In genomic region chr16:14307059-14307531, GRCh38 we compare ENCODE assay signal across 11 cellular contexts.
DNase-seq lines count a peak whose midpoint lies in the region; ATAC-seq, FAIRE-seq and TF ChIP-seq lines count a peak whose summit lies in the region.
"Had no signal": no experiment of that assay in that cellular context is flagged by ENCODE, and none has a peak within 500 bp of the region (broad histone marks: within the 10 kb centered on the region; RNA-seq: fewer than 3 reads in every experiment).

No MANE protein-coding gene starts in this region.

- H3K27ac Mint-ChIP-seq in HFFc6: peak overlapping the region; percentile 95
- H3K27ac Mint-ChIP-seq in stimulated activated memory B cell treated with anti-CD40 and anti-IgM and Interleukin-4, amounts not matched to agents 10 μg/mL and 1 μg/mL and 100 μg/mL, for 72 hours: no peak overlapping the region
- H3K27ac Mint-ChIP-seq: activated CD4-positive, alpha-beta memory T cell treated with anti-CD3 and anti-CD28 coated beads, Interleukin-2, amount 10 ng/mL, durations not matched to agents 7 days and 5 days had no signal

- TF ChIP-seq CTCF in HFFc6 (IDR thresholded peaks at IDR 0.05): no peak

- no peak for FAIRE-seq in GM12891 (lab: Jason Lieb, UNC)

- H3K27me3 ChIP-seq in adipocyte (replicated peaks; ENCODE audit: control insufficient read depth, insufficient read depth, low read length) (no peaks in the 10 kb centered on the region), subcutaneous abdominal adipose tissue (ENCODE audit: control insufficient read depth in 5 of 5, insufficient read depth in 4 of 5, low read length in 5 of 5) (no peaks in the 10 kb centered on the region)

- H3K27me3 Mint-ChIP-seq in HFFc6 (ENCODE audit: insufficient read depth): no peaks in the 10 kb centered on the region; the same call in none of the 2 replicates
- no peaks in the 10 kb centered on the region for H3K27me3 Mint-ChIP-seq in stimulated activated memory B cell treated with anti-CD40 and anti-IgM and Interleukin-4, amounts not matched to agents 10 μg/mL and 1 μg/mL and 100 μg/mL, for 72 hours

- H3K4me3 ChIP-seq in adipocyte (ENCODE audit: low read length) (peak overlapping the region; percentile 57), subcutaneous abdominal adipose tissue (ENCODE audit: low read depth in 1 of 5, low read length in 5 of 5) (peak overlapping the region in 3 of 5 donors; percentile 30 to 59 (median 36))

- no peak for TF ChIP-seq POLR2A in GM12891 (IDR thresholded peaks at IDR 0.05; ENCODE audit: low read depth, low read length)

- H3K4me1 ChIP-seq in adipocyte (ENCODE audit: control insufficient read depth, insufficient read depth, low read length) (peaks cover 67% of the 10 kb centered on the region), subcutaneous abdominal adipose tissue (ENCODE audit: control insufficient read depth in 5 of 5, insufficient read depth in 5 of 5, low read length in 5 of 5) (peaks cover 10 to 79% (median 76%) of the 10 kb centered on the region in 5 donors)

- peak; percentile 1 for ATAC-seq in left lobe of liver
- ATAC-seq in stimulated activated memory B cell treated with anti-CD40 and anti-IgM and Interleukin-4, amounts not matched to agents 10 μg/mL and 1 μg/mL and 100 μg/mL, for 72 hours: no peak

- H3K4me3 Mint-ChIP-seq in HFFc6: no peak overlapping the region
- no peak overlapping the region for H3K4me3 Mint-ChIP-seq in stimulated activated memory B cell treated with anti-CD40 and anti-IgM and Interleukin-4, amounts not matched to agents 10 μg/mL and 1 μg/mL and 100 μg/mL, for 72 hours
- H3K4me3 Mint-ChIP-seq: activated CD4-positive, alpha-beta memory T cell treated with anti-CD3 and anti-CD28 coated beads, Interleukin-2, amount 10 ng/mL, durations not matched to agents 7 days and 5 days had no signal

- H3K36me3 ChIP-seq in adipocyte (ENCODE audit: control insufficient read depth, insufficient read depth, low read length, severe bottlenecking) (peaks cover 7% of the 10 kb centered on the region), subcutaneous abdominal adipose tissue (ENCODE audit: control insufficient read depth in 5 of 5, insufficient read depth in 5 of 5, low read length in 5 of 5) (peaks cover 0 to 2% (median 0%) of the 10 kb centered on the region in 5 donors)

- H3K9ac ChIP-seq in adipocyte (ENCODE audit: low read length): peak overlapping the region; percentile 73
- H3K9ac ChIP-seq in subcutaneous abdominal adipose tissue (ENCODE audit: low read length in 5 of 5): peak overlapping the region; percentile 8 to 73 (median 52)

- H3K27ac ChIP-seq in subcutaneous abdominal adipose tissue (ENCODE audit: low read depth, low read length): peak overlapping the region; percentile 97

- no peaks in the 10 kb centered on the region for H3K9me3 ChIP-seq in adipocyte (ENCODE audit: control insufficient read depth, low read length)
- no peaks in the 10 kb centered on the region for H3K9me3 ChIP-seq in subcutaneous abdominal adipose tissue (ENCODE audit: control insufficient read depth in 5 of 5, low read length in 5 of 5)

- no peaks in the 10 kb centered on the region for H3K9me3 Mint-ChIP-seq in HFFc6
- H3K9me3 Mint-ChIP-seq in stimulated activated memory B cell treated with anti-CD40 and anti-IgM and Interleukin-4, amounts not matched to agents 10 μg/mL and 1 μg/mL and 100 μg/mL, for 72 hours: no peaks in the 10 kb centered on the region
- H3K9me3 Mint-ChIP-seq: activated CD4-positive, alpha-beta memory T cell treated with anti-CD3 and anti-CD28 coated beads, Interleukin-2, amount 10 ng/mL, durations not matched to agents 7 days and 5 days had no signal

- H3K4me1 Mint-ChIP-seq in HFFc6 (ENCODE audit: low read depth): peaks cover 63% of the 10 kb centered on the region
- peaks cover 60% of the 10 kb centered on the region for H3K4me1 Mint-ChIP-seq in stimulated activated memory B cell treated with anti-CD40 and anti-IgM and Interleukin-4, amounts not matched to agents 10 μg/mL and 1 μg/mL and 100 μg/mL, for 72 hours

- no peaks in the 10 kb centered on the region; the same call in 1 of the 2 replicates for H3K36me3 Mint-ChIP-seq in HFFc6 (ENCODE audit: low read depth)
- no peaks in the 10 kb centered on the region for H3K36me3 Mint-ChIP-seq in stimulated activated memory B cell treated with anti-CD40 and anti-IgM and Interleukin-4, amounts not matched to agents 10 μg/mL and 1 μg/mL and 100 μg/mL, for 72 hours

- DNase-seq in HFFc6 (no peak), adipocyte (ENCODE audit: low read depth) (no peak), left lobe of liver (ENCODE audit: low spot score) (no peak), LoVo (ENCODE audit: low spot score) (no peak), NCI-H2227 treated with DMSO at 0.1 percent for 48 hours (lab: John Stamatoyannopoulos, UW) (no peak), GM12891 (ENCODE audit: insufficient read length, low spot score) (no peak)
- DNase-seq: activated CD4-positive, alpha-beta memory T cell treated with anti-CD3 and anti-CD28 coated beads, Interleukin-2, amount 10 ng/mL, durations not matched to agents 7 days and 5 days; erythroblast; NCI-H345 had no signal

TF ChIP-seq in GM12891, 5 proteins besides CTCF, POLR2A, EP300 and RAD21:
- TF ChIP-seq POU2F2 (IDR thresholded peaks at IDR 0.05; ENCODE audit: low read depth, low read length) (no peak), PAX5 (IDR thresholded peaks at IDR 0.05; ENCODE audit: insufficient read depth, low read length, severe bottlenecking) (no peak)
